ENCODE assay signal across 10 cellular contexts in the genomic region with DNA sequence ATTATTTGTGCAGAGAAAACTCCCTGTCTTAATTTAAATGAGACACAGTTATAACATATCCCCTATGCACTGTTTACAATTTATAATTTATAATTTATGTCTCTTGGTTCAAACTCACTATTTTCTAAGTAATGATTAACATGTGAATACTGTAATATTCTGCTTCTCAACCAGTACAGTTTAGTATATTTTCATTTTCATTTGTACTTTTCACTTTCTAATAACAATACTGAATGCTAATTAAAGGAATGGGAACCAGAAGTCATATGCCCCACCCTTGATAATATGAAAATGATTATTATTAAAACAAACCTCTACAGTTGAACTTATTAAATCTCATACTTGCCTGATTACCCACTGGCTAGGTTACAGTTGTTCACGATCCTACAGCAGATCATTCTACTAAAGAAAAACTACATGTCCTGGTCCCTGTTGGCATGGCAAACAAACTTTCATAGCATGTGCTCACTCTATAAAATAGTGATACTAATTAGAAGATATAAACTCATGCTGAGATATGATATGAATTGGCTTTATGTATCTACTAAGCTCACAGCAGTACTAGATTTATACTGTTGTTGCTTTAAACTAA.
DNase-seq lines count a peak whose midpoint lies in the region; ATAC-seq and TF ChIP-seq lines count a peak whose summit lies in the region.
"Had no signal": no experiment of that assay in that cellular context is flagged by ENCODE, and none has a peak within 500 bp of the region (broad histone marks: within the 10 kb centered on the region; RNA-seq: fewer than 3 reads in every experiment).

No MANE protein-coding gene starts in this region.

- peak; percentile 36 for ATAC-seq in GM18868 (IDR thresholded peaks at IDR 0.05; ENCODE audit: unreplicated experiment)
- ATAC-seq in GM21515 (IDR thresholded peaks at IDR 0.05; ENCODE audit: unreplicated experiment), result peak; percentile 62
- ATAC-seq in HG03025 (IDR thresholded peaks at IDR 0.05; ENCODE audit: low FRiP score, unreplicated experiment), result peak; percentile 80
- ATAC-seq in omental fat pad (ENCODE audit: low FRiP score), result no peak

- TF ChIP-seq CTCF in omental fat pad (IDR thresholded peaks at IDR 0.05), result no peak

- DNase-seq in NCI-H69 (lab: John Stamatoyannopoulos, UW), result peak; percentile 57
- no peak for DNase-seq in SW 1271 (lab: John Stamatoyannopoulos, UW)
- DNase-seq in omental fat pad (ENCODE audit: low spot score), result no peak
- DNase-seq in DMS153 (lab: John Stamatoyannopoulos, UW), result no peak
- DNase-seq in SKM-1 treated with dmso at 0.1 percent for 144 hours (lab: John Stamatoyannopoulos, UW; ENCODE audit: unreplicated experiment), result no peak
- DNase-seq: cortex of kidney, NCI-H345 had no signal
